28 cellular contexts compared by ENCODE assay signal in the genomic region with DNA sequence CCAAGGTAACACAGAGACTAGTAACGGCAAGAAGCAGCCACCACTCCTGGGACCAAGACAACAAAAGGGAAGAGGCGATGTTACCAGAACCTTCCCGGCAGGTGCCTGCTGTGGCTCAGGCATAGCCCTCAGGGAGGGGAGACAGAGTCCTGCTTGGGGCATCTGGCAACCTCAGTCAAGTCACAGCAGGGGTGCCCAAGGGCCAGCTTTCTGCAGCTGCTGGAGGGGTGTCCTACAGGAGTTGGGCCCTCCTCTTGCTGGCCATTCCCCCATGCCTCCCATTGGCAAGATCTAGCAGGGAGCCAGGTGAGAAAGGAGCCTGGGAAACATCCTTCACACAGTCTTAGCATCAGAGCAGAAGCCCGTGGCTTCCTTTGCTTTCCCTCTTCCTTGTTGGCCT. TPM values are rescaled to one million over a fixed set of nuclear protein-coding genes. Genes with fewer than 3 reads are reported as not detected.
DNase-seq lines count a peak whose midpoint lies in the region; ATAC-seq and TF ChIP-seq lines count a peak whose summit lies in the region.
"Had no signal": no experiment of that assay in that cellular context is flagged by ENCODE, and none has a peak within 500 bp of the region (broad histone marks: within the 10 kb centered on the region; RNA-seq: fewer than 3 reads in every experiment).

No MANE protein-coding gene starts in this region.

- TF ChIP-seq CTCF in Panc1 (IDR thresholded peaks at IDR 0.05) (no peak), esophagus muscularis mucosa (IDR thresholded peaks at IDR 0.05) (no peak), tibial artery (IDR thresholded peaks at IDR 0.05) (no peak)

- H3K36me3 ChIP-seq in Panc1 (ENCODE audit: control insufficient read depth, insufficient read depth, low read length) (no peaks in the 10 kb centered on the region), esophagus muscularis mucosa (no peaks in the 10 kb centered on the region), muscle layer of colon (ENCODE audit: insufficient read depth, low read length) (no peaks in the 10 kb centered on the region), tibial artery (no peaks in the 10 kb centered on the region)
- H3K36me3 ChIP-seq: BLaER1, neural progenitor cell, pancreas, Peyer's patch, tibial nerve had no signal

- in situ Hi-C loops in Panc1 (cut with HindIII; ENCODE audit: low pct_unique_long_range_greater_than_20kb, low sequenced_read_pairs): no loop called here

- WGBS in esophagus muscularis mucosa: 80% methylated on average over 4 of the region's 4 CpGs

- TF ChIP-seq EP300 in esophagus muscularis mucosa (IDR thresholded peaks at IDR 0.05): no peak

- no peak overlapping the region for H3K27ac Mint-ChIP-seq in activated naive CD4-positive, alpha-beta T cell treated with anti-CD3 and anti-CD28 coated beads, Interleukin-2, amount 50 U/mL, for 72 hours
- H3K27ac Mint-ChIP-seq: activated naive CD8-positive, alpha-beta T cell treated with anti-CD3 and anti-CD28 coated beads for 36 hours; activated T-helper 2 cell treated with anti-CD3 and anti-CD28 coated beads, Interferon-gamma antibody, Interleukin-2, Interleukin-4, amounts not matched to agents 10 μg/mL and 5 μg/mL and 100 μg/mL, durations not matched to agents 14 hours and 24 hours and 36 hours; neural progenitor cell had no signal

- H3K9ac ChIP-seq in muscle layer of colon (ENCODE audit: low read length): no peak overlapping the region
- H3K9ac ChIP-seq: BLaER1, neural progenitor cell had no signal

- intact Hi-C loops in Panc1 (cut with micrococcal nuclease; ENCODE audit: unreplicated experiment) (no loop called here), esophagus muscularis mucosa (cut with DNase I) (no loop called here), tibial artery (cut with DNase I; ENCODE audit: low total_unique reads) (no loop called here)

- H3K4me1 ChIP-seq in Panc1 (ENCODE audit: control insufficient read depth, insufficient read depth, low read length) (peaks cover 27% of the 10 kb centered on the region), esophagus muscularis mucosa (peaks cover 49 to 100% (median 97%) of the 10 kb centered on the region in 4 donors), muscle layer of colon (ENCODE audit: insufficient read depth, low read length) (peaks cover 88% of the 10 kb centered on the region), tibial artery (peaks cover 5 to 100% (median 76%) of the 10 kb centered on the region in 4 donors)
- H3K4me1 ChIP-seq: BLaER1, neural progenitor cell, pancreas had no signal

- ATAC-seq in Panc1: no peak
- ATAC-seq in activated naive CD4-positive, alpha-beta T cell treated with anti-CD3 and anti-CD28 coated beads, Interleukin-2, amount 50 U/mL, for 72 hours: no peak
- ATAC-seq: pancreas; stimulated activated naive CD8-positive, alpha-beta T cell treated with anti-CD3 and anti-CD28 coated beads, Interleukin-15, Interleukin-2, amounts not matched to agents 100 U/mL and 50 U/mL, for 24 hours had no signal

- no peaks in the 10 kb centered on the region for H3K9me3 Mint-ChIP-seq in activated naive CD4-positive, alpha-beta T cell treated with anti-CD3 and anti-CD28 coated beads, Interleukin-2, amount 50 U/mL, for 72 hours
- H3K9me3 Mint-ChIP-seq: activated naive CD8-positive, alpha-beta T cell treated with anti-CD3 and anti-CD28 coated beads for 36 hours; activated T-helper 2 cell treated with anti-CD3 and anti-CD28 coated beads, Interferon-gamma antibody, Interleukin-2, Interleukin-4, amounts not matched to agents 10 μg/mL and 5 μg/mL and 100 μg/mL, durations not matched to agents 14 hours and 24 hours and 36 hours; neural progenitor cell had no signal

- no peaks in the 10 kb centered on the region for H3K9me3 ChIP-seq in Panc1 (ENCODE audit: control insufficient read depth, insufficient read depth, low read depth, low read length)
- H3K9me3 ChIP-seq in esophagus muscularis mucosa: no peaks in the 10 kb centered on the region
- H3K9me3 ChIP-seq in muscle layer of colon (ENCODE audit: low read length): no peaks in the 10 kb centered on the region
- no peaks in the 10 kb centered on the region for H3K9me3 ChIP-seq in tibial artery
- H3K9me3 ChIP-seq: BLaER1, pancreas, Peyer's patch, tibial nerve had no signal

- CTCF ChIA-PET in Panc1 (lab: Charles Lee): no interaction called here

- BruUV-seq in Panc1 (replicated peaks; lab: Mats Ljungman, UMichigan): no TSS peak

- H3K27ac ChIP-seq in Panc1 (ENCODE audit: low read length) (peak overlapping the region; percentile 15; the same call in 1 of the 2 replicates), esophagus muscularis mucosa (replicated peaks in 1 of 4) (peak overlapping the region; percentile 85 to 90 (median 87)), muscle layer of colon (ENCODE audit: low read depth, low read length) (peak overlapping the region; percentile 68), tibial artery (peak overlapping the region; percentile 71 to 87)
- H3K27ac ChIP-seq: BLaER1, neural progenitor cell, pancreas, VCaP had no signal

- no peak for TF ChIP-seq POLR2A in esophagus muscularis mucosa (IDR thresholded peaks at IDR 0.05; ENCODE audit: low read depth)

- H3K4me3 ChIP-seq in Panc1 (ENCODE audit: low read depth in 2 of 2, low read length in 2 of 2): no peak overlapping the region
- H3K4me3 ChIP-seq in esophagus muscularis mucosa: no peak overlapping the region
- H3K4me3 ChIP-seq in muscle layer of colon (ENCODE audit: low read depth in 1 of 2, low read length in 2 of 2): no peak overlapping the region
- no peak overlapping the region for H3K4me3 ChIP-seq in tibial artery
- H3K4me3 ChIP-seq: BLaER1, lung, neural progenitor cell, pancreas, Peyer's patch, smooth muscle cell, tibial nerve had no signal

- DNase-seq in Panc1 (ENCODE audit: low read depth, low spot score): no peak
- DNase-seq in esophagus muscularis mucosa (ENCODE audit: extremely low spot score): no peak
- DNase-seq in tibial artery: no peak
- DNase-seq in NCI-H1694 (lab: John Stamatoyannopoulos, UW): no peak
- no peak for DNase-seq in activated CD4-positive, alpha-beta T cell treated with anti-CD3 and anti-CD28 coated beads for 4 hours
- no peak for DNase-seq in activated naive CD4-positive, alpha-beta T cell treated with anti-CD3 and anti-CD28 coated beads, Interleukin-2, amount 50 U/mL, for 72 hours (ENCODE audit: low spot score in 2 of 2)
- DNase-seq: activated CD4-positive, alpha-beta T cell treated with anti-CD3 and anti-CD28 coated beads for 48 hours; activated naive CD8-positive, alpha-beta T cell treated with anti-CD3 and anti-CD28 coated beads for 36 hours; dermis blood vessel endothelial cell; GF-D8; HCEC 1CT; MM.1S; NCI-H1105 treated with DMSO at 0.1 percent for 48 hours; NCI-H2029 treated with DMSO at 0.1 percent for 48 hours; NCI-H2227 treated with DMSO at 0.1 percent for 48 hours; pancreas; Peyer's patch; retina; SHP77 treated with DMSO at 0.1 percent for 48 hours; stimulated activated naive CD8-positive, alpha-beta T cell treated with anti-CD3 and anti-CD28 coated beads, Interleukin-15, Interleukin-2, amounts not matched to agents 100 U/mL and 50 U/mL, for 24 hours had no signal

- H3K27me3 ChIP-seq in Panc1 (ENCODE audit: control insufficient read depth, insufficient read depth, low read length) (no peaks in the 10 kb centered on the region), esophagus muscularis mucosa (no peaks in the 10 kb centered on the region), muscle layer of colon (ENCODE audit: control insufficient read depth in 1 of 2, insufficient read depth in 2 of 2, low read length in 2 of 2) (no peaks in the 10 kb centered on the region), tibial artery (no peaks in the 10 kb centered on the region)
- H3K27me3 ChIP-seq: BLaER1, neural progenitor cell, pancreas, Peyer's patch, tibial nerve had no signal

- no peaks in the 10 kb centered on the region for H3K36me3 Mint-ChIP-seq in activated naive CD4-positive, alpha-beta T cell treated with anti-CD3 and anti-CD28 coated beads, Interleukin-2, amount 50 U/mL, for 72 hours
- H3K36me3 Mint-ChIP-seq: activated naive CD8-positive, alpha-beta T cell treated with anti-CD3 and anti-CD28 coated beads for 36 hours; neural progenitor cell had no signal

- POLR2A ChIA-PET in Panc1 (lab: Charles Lee): no interaction called here

RNA-seq across cellular contexts. Expression of a gene that starts 48.3 kb away (rescaled TPM):
- total RNA-seq in Panc1 (2021; ENCODE audit: unreplicated experiment) (1.2 TPM), esophagus muscularis mucosa (10 to 100 TPM; 10.8 to 23.5 (median 14.3) TPM)
- 0.94 TPM for polyA plus RNA-seq in Panc1 (2012; ENCODE audit: insufficient read length)
- not detected for total RNA-seq in activated naive CD4-positive, alpha-beta T cell treated with anti-CD3 and anti-CD28 coated beads, Interleukin-2, amount 50 U/mL, for 72 hours
- total RNA-seq: activated naive CD8-positive, alpha-beta T cell treated with anti-CD3 and anti-CD28 coated beads for 36 hours had no signal

Comparison
In these comparisons a context has a peak if more than half of its experiments do, and no peak if none do; other contexts are left out.
1. H3K27ac ChIP-seq: peak in every context shown above with its lines; median percentile 87 in esophagus muscularis mucosa; 79 in tibial artery; 68 in muscle layer of colon; 15 in Panc1.